In genomic region chr1:85867189-85867588, GRCh38 we compare ENCODE assay signal across 13 cellular contexts.
DNase-seq lines count a peak whose midpoint lies in the region; ATAC-seq and TF ChIP-seq lines count a peak whose summit lies in the region.
"Had no signal": no experiment of that assay in that cellular context is flagged by ENCODE, and none has a peak within 500 bp of the region (broad histone marks: within the 10 kb centered on the region; RNA-seq: fewer than 3 reads in every experiment).

No MANE protein-coding gene starts in this region.

- TF ChIP-seq POLR2A in HCT116 (IDR thresholded peaks at IDR 0.05; ENCODE audit: borderline replicate concordance, extremely low read depth, insufficient read depth, insufficient read length) (no peak), vagina (IDR thresholded peaks at IDR 0.05) (no peak)

- no peak for DNase-seq in HCT116 (ENCODE audit: low read depth, low spot score)
- no peak for DNase-seq in SK-N-MC (ENCODE audit: low read depth, low spot score)
- peak; percentile 56 for DNase-seq in fibroblast of peridontal ligament (ENCODE audit: extremely low read depth)
- DNase-seq in vagina (ENCODE audit: extremely low spot score in 2 of 2): no peak
- DNase-seq in iPS-NIHi11 (ENCODE audit: low spot score): no peak
- no peak for DNase-seq in COLO668 (lab: John Stamatoyannopoulos, UW; ENCODE audit: unreplicated experiment)
- DNase-seq: NCI-H1092 treated with DMSO at 0.1 percent for 48 hours, NCI-H1436 treated with DMSO at 0.1 percent for 48 hours, NCI-H2029 treated with DMSO at 0.1 percent for 48 hours, NCI-H345, NCI-H526, Right ventricle myocardium superior had no signal

- no peaks in the 10 kb centered on the region for H3K9me3 ChIP-seq in HCT116 (ENCODE audit: control insufficient read depth in 1 of 2, insufficient read depth in 1 of 2, low read depth in 1 of 2, low read length in 2 of 2)
- H3K9me3 ChIP-seq in SK-N-MC (ENCODE audit: low read depth, low read length): no peaks in the 10 kb centered on the region; the same call in 1 of the 2 replicates
- H3K9me3 ChIP-seq in vagina: no peaks in the 10 kb centered on the region

- no peak overlapping the region for H3K4me3 ChIP-seq in HCT116 (replicated peaks in 1 of 2; ENCODE audit: low read depth in 1 of 2, low read length in 2 of 2)
- no peak overlapping the region for H3K4me3 ChIP-seq in SK-N-MC
- no peak overlapping the region for H3K4me3 ChIP-seq in vagina

- H3K27me3 ChIP-seq in HCT116 (ENCODE audit: insufficient read depth, low read length): no peaks in the 10 kb centered on the region
- no peaks in the 10 kb centered on the region for H3K27me3 ChIP-seq in vagina

- no peaks in the 10 kb centered on the region for H3K79me2 ChIP-seq in HCT116 (ENCODE audit: insufficient read depth, low read length)

- no TSS peak for BruUV-seq in HCT116 (replicated peaks; lab: Mats Ljungman, UMichigan)

- H4K20me1 ChIP-seq in HCT116 (ENCODE audit: insufficient read depth): no peaks in the 10 kb centered on the region

- H3K4me1 ChIP-seq in HCT116 (ENCODE audit: control insufficient read depth in 1 of 2, insufficient read depth in 2 of 2, low read length in 2 of 2): no peaks in the 10 kb centered on the region
- peaks cover 4% of the 10 kb centered on the region for H3K4me1 ChIP-seq in vagina

- RAD21 ChIA-PET in HCT116 (lab: Charles Lee; ENCODE audit: low non-redundant PET in 1 of 2, low total read pairs in 2 of 2, uncharacterized antibody in 2 of 2, unreplicated experiment in 2 of 2): no interaction called here

- TF ChIP-seq CTCF in HCT116 (IDR thresholded peaks at IDR 0.05 in 2 of 3, conservative IDR thresholded peaks at IDR 0.05 in 1 of 3; ENCODE audit: borderline replicate concordance in 1 of 3, insufficient read depth in 1 of 3, low read depth in 2 of 3, low read length in 2 of 3) (no peak), vagina (IDR thresholded peaks at IDR 0.05) (no peak)

- no peak overlapping the region for H3K27ac ChIP-seq in HCT116 (ENCODE audit: low read depth, low read length)
- H3K27ac ChIP-seq in SK-N-MC: peak overlapping the region; percentile 4
- H3K27ac ChIP-seq in vagina: peak overlapping the region; percentile 81

- CTCF ChIA-PET in HCT116 (lab: Charles Lee): no interaction called here

- H3K36me3 ChIP-seq in HCT116 (ENCODE audit: control insufficient read depth in 1 of 2, insufficient read depth in 2 of 2, low read length in 2 of 2): no peaks in the 10 kb centered on the region
- H3K36me3 ChIP-seq in SK-N-MC (ENCODE audit: insufficient read depth, low read length): no peaks in the 10 kb centered on the region
- no peaks in the 10 kb centered on the region for H3K36me3 ChIP-seq in vagina

- H3K9me2 ChIP-seq in HCT116 (ENCODE audit: insufficient read depth): no peaks in the 10 kb centered on the region

- POLR2A ChIA-PET in HCT116 (lab: Charles Lee): no interaction called here

- no peak overlapping the region for H3K9ac ChIP-seq in HCT116 (ENCODE audit: low read length)
- no peak overlapping the region for H3K9ac ChIP-seq in SK-N-MC (ENCODE audit: insufficient read length)

- no peak overlapping the region for H3K4me2 ChIP-seq in HCT116 (ENCODE audit: low read length)

- intact Hi-C loops in HCT116 (cut with micrococcal nuclease): no loop called here
- intact Hi-C loops in vagina (cut with DNase I): no loop called here

- peak overlapping the region; percentile 60 for H2AFZ ChIP-seq in HCT116 (ENCODE audit: low read depth, low read length, poor library complexity, severe bottlenecking)

- TF ChIP-seq RAD21 in HCT116 (IDR thresholded peaks at IDR 0.05; ENCODE audit: low read depth): no peak

- ATAC-seq in HCT116 (no peak), GM19397 (IDR thresholded peaks at IDR 0.05; ENCODE audit: unreplicated experiment) (no peak)

TF ChIP-seq in HCT116, 20 proteins besides CTCF, POLR2A, EP300 and RAD21:
- TF ChIP-seq SIN3A (IDR thresholded peaks at IDR 0.05; ENCODE audit: low read depth) (no peak), SP1 (IDR thresholded peaks at IDR 0.05; ENCODE audit: low read depth) (no peak), ATF3 (IDR thresholded peaks at IDR 0.05) (no peak), ZFX (IDR thresholded peaks at IDR 0.05) (no peak), ZBTB33 (IDR thresholded peaks at IDR 0.05; ENCODE audit: extremely low read depth, insufficient replicate concordance, low read length) (no peak), CEBPB (IDR thresholded peaks at IDR 0.05; ENCODE audit: low read depth) (no peak), JUND (IDR thresholded peaks at IDR 0.05) (no peak)
